8 cellular contexts compared by ENCODE assay signal in the genomic region with DNA sequence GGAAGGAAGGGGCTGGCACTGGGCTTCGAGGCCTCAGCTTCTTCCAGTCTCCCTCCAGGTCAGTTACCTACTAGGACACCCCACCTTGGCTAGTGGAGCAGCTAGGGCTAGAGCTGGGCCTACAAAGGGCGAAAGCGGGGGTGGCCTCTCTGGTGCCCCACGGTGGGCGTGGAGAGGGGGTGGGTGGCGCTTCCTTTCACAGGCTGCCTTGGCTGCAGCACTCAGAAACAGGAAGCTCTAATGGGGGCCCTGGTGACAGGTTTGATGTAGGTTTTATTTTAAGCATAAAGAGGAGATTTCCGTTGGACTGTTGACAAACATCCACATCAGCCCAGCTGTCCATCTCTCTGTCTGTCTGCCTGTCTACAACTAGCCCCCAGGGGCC. TPM values are rescaled to one million over a fixed set of nuclear protein-coding genes. Genes with fewer than 3 reads are reported as not detected.
DNase-seq lines count a peak whose midpoint lies in the region; ATAC-seq and TF ChIP-seq lines count a peak whose summit lies in the region.

No MANE protein-coding gene starts in this region.

- 7 to 17% (median 11%) methylated on average over 7 of the region's 7 CpGs for WGBS in spleen, 5 donors
- WGBS in smooth muscle cell (ENCODE audit: low lambda C conversion rate) = 94% methylated on average over 6 of the region's 7 CpGs

- peak; percentile 32 for TF ChIP-seq POLR2A in GM15510 (IDR thresholded peaks at IDR 0.05; ENCODE audit: borderline replicate concordance, extremely low read depth, insufficient read length)
- TF ChIP-seq POLR2A in spleen (IDR thresholded peaks at IDR 0.05) = no peak
- TF ChIP-seq POLR2A in uterus (IDR thresholded peaks at IDR 0.05) = no peak

- peaks cover 49% of the 10 kb centered on the region for H3K4me1 Mint-ChIP-seq in activated T-cell treated with anti-CD3 and anti-CD28 coated beads, Interleukin-2, amount 50 U/mL, for 72 hours (ENCODE audit: low read depth)

- no peak overlapping the region for H3K9ac ChIP-seq in smooth muscle cell (ENCODE audit: low read depth)

- peaks cover 40% of the 10 kb centered on the region for H4K20me1 ChIP-seq in smooth muscle cell (ENCODE audit: low read depth)

- no peaks in the 10 kb centered on the region for H3F3A ChIP-seq in smooth muscle cell (ENCODE audit: low read depth)

- peak overlapping the region in 7 of 8 donors; percentile 50 to 79 (median 63) for H3K4me3 ChIP-seq in spleen
- no peak overlapping the region for H3K4me3 ChIP-seq in smooth muscle cell
- no peak overlapping the region for H3K4me3 ChIP-seq in uterus

- H3K27me3 ChIP-seq in spleen (replicated peaks in 1 of 7) (peaks cover 0 to 6% (median 0%) of the 10 kb centered on the region in 7 donors), smooth muscle cell (ENCODE audit: low read depth) (peaks cover 15% of the 10 kb centered on the region), uterus (no peaks in the 10 kb centered on the region)

- no peak overlapping the region for H3K4me2 ChIP-seq in smooth muscle cell

- no peaks in the 10 kb centered on the region for H3K9me3 Mint-ChIP-seq in activated T-cell treated with anti-CD3 and anti-CD28 coated beads, Interleukin-2, amount 50 U/mL, for 72 hours

- ATAC-seq in activated T-cell treated with anti-CD3 and anti-CD28 coated beads, Interleukin-2, amount 50 U/mL, for 72 hours (replicated peaks in 1 of 2) = peak; percentile 37 to 48
- ATAC-seq in HG03460 (IDR thresholded peaks at IDR 0.05; ENCODE audit: unreplicated experiment) = no peak

- peaks cover 31 to 96% (median 58%) of the 10 kb centered on the region in 6 donors for H3K4me1 ChIP-seq in spleen
- H3K4me1 ChIP-seq in smooth muscle cell (ENCODE audit: low read depth) = no peaks in the 10 kb centered on the region
- peaks cover 0 to 8% of the 10 kb centered on the region in 2 donors for H3K4me1 ChIP-seq in uterus

- peak overlapping the region; percentile 86 to 89 for H3K4me3 Mint-ChIP-seq in activated T-cell treated with anti-CD3 and anti-CD28 coated beads, Interleukin-2, amount 50 U/mL, for 72 hours

- H3K27ac Mint-ChIP-seq in activated T-cell treated with anti-CD3 and anti-CD28 coated beads, Interleukin-2, amount 50 U/mL, for 72 hours = peak overlapping the region; percentile 95

- DNase-seq in NOMO-1 treated with dmso at 0.1 percent for 144 hours (lab: John Stamatoyannopoulos, UW; ENCODE audit: unreplicated experiment) (peak; percentile 85), spleen (peak; percentile 92), smooth muscle cell (lab: John Stamatoyannopoulos, UW; ENCODE audit: unreplicated experiment) (no peak), uterus (no peak), NCI-H1436 (lab: John Stamatoyannopoulos, UW) (no peak)
- peak; percentile 56 to 66 for DNase-seq in activated T-cell treated with anti-CD3 and anti-CD28 coated beads, Interleukin-2, amount 50 U/mL, for 72 hours

- TF ChIP-seq CTCF in spleen (IDR thresholded peaks at IDR 0.05 in 8 of 11, conservative IDR thresholded peaks at IDR 0.05 in 3 of 11) (no peak), smooth muscle cell (IDR thresholded peaks at IDR 0.05; ENCODE audit: borderline replicate concordance, insufficient read depth, poor library complexity, severe bottlenecking) (no peak), uterus (IDR thresholded peaks at IDR 0.05) (no peak)

- peaks cover 0 to 22% (median 2%) of the 10 kb centered on the region in 6 donors for H3K36me3 ChIP-seq in spleen
- no peaks in the 10 kb centered on the region for H3K36me3 ChIP-seq in smooth muscle cell (ENCODE audit: low read depth)
- no peaks in the 10 kb centered on the region for H3K36me3 ChIP-seq in uterus

- H3K27ac ChIP-seq in spleen (peak overlapping the region; percentile 32 to 87 (median 71)), smooth muscle cell (ENCODE audit: low read depth) (no peak overlapping the region), uterus (no peak overlapping the region)

- intact Hi-C loops in spleen (cut with DNase I; ENCODE audit: low total_unique reads) = no loop called here
- intact Hi-C loops in uterus (cut with DNase I; ENCODE audit: low total_unique reads) = no loop called here

- H3K79me2 ChIP-seq in smooth muscle cell (ENCODE audit: low read depth) = no peaks in the 10 kb centered on the region

- no peaks in the 10 kb centered on the region for H3K27me3 Mint-ChIP-seq in activated T-cell treated with anti-CD3 and anti-CD28 coated beads, Interleukin-2, amount 50 U/mL, for 72 hours (ENCODE audit: low read depth)

- no peak overlapping the region for H2AFZ ChIP-seq in smooth muscle cell (ENCODE audit: low read depth)

- H3K36me3 Mint-ChIP-seq in activated T-cell treated with anti-CD3 and anti-CD28 coated beads, Interleukin-2, amount 50 U/mL, for 72 hours (ENCODE audit: insufficient read depth in 2 of 2) = peaks cover 2% of the 10 kb centered on the region in 2 donors

- H3K9me3 ChIP-seq in spleen = no peaks in the 10 kb centered on the region
- no peaks in the 10 kb centered on the region for H3K9me3 ChIP-seq in smooth muscle cell (replicated peaks; ENCODE audit: low read depth)
- H3K9me3 ChIP-seq in uterus = no peaks in the 10 kb centered on the region

RNA-seq across cellular contexts. Expression of a gene that starts 13.4 kb away (rescaled TPM):
- total RNA-seq in activated T-cell treated with anti-CD3 and anti-CD28 coated beads, Interleukin-2, amount 50 U/mL, for 72 hours = 10 to 100 TPM; 21.1 to 24.5 TPM
- total RNA-seq in spleen = 10 to 100 TPM; 19.7 to 32.0 (median 25.7) TPM
- 10 to 100 TPM; 11.3 to 21.0 (median 12.5) TPM for polyA plus RNA-seq in spleen
- total RNA-seq in smooth muscle cell = 2.9 and 5.3 TPM in 2 replicates
- 5.6 and 8.7 TPM in 2 replicates for polyA plus RNA-seq in smooth muscle cell
- 1 to 10 TPM in 3 of 4 donors, under 1 TPM in 1; 0.59 to 6.2 (median 4.0) TPM for total RNA-seq in uterus

Comparison
In these comparisons a context has a peak if more than half of its experiments do, and no peak if none do; other contexts are left out.
1. DNase-seq: peak in NOMO-1 treated with dmso at 0.1 percent for 144 hours (single experiment), activated T-cell treated with anti-CD3 and anti-CD28 coated beads, Interleukin-2, amount 50 U/mL, for 72 hours (2 of 2) and spleen (single experiment); none in smooth muscle cell (single experiment), uterus (0 of 2) and NCI-H1436 (single experiment).
2. H3K27ac ChIP-seq: peak in spleen (8 of 8); none in smooth muscle cell (single experiment) and uterus (0 of 2).
3. H3K4me3 ChIP-seq: peak in spleen (7 of 8); none in smooth muscle cell (single experiment) and uterus (0 of 2).